Comparison of ENCODE assay signal across 12 cellular contexts in genomic region chr9:38311382-38312270, GRCh38.
DNase-seq lines count a peak whose midpoint lies in the region; ATAC-seq and TF ChIP-seq lines count a peak whose summit lies in the region.
"Had no signal": no experiment of that assay in that cellular context is flagged by ENCODE, and none has a peak within 500 bp of the region (broad histone marks: within the 10 kb centered on the region; RNA-seq: fewer than 3 reads in every experiment).

No MANE protein-coding gene starts in this region.

- no peaks in the 10 kb centered on the region for H3K27me3 ChIP-seq in BLaER1 treated with 17β-estradiol and CSF1 and Interleukin-3, amounts not matched to agents 10 nM and 100 nM
- H3K27me3 ChIP-seq in endodermal cell (ENCODE audit: control insufficient read depth, insufficient read depth, low read length, poor library complexity, severe bottlenecking) (peaks cover 5% of the 10 kb centered on the region), mesenchymal stem cell (ENCODE audit: control insufficient read depth in 1 of 2, insufficient read depth in 1 of 2, low read length in 2 of 2) (peaks cover 0 to 52% of the 10 kb centered on the region in 2 experiments)

- 80 to 81% methylated on average over 12 to 16 of the region's 16 CpGs for WGBS in endodermal cell (ENCODE audit: insufficient coverage in 1 of 2, insufficient read length in 1 of 2), 2 experiments
- 75% methylated on average over 16 of the region's 16 CpGs for WGBS in mesenchymal stem cell

- H3K4ac ChIP-seq in mesenchymal stem cell (ENCODE audit: low read depth in 1 of 2, low read length in 2 of 2): no peak overlapping the region

- H3K18ac ChIP-seq in mesenchymal stem cell (ENCODE audit: low read depth in 1 of 2, low read length in 2 of 2): no peak overlapping the region

- no peak overlapping the region for H3K14ac ChIP-seq in mesenchymal stem cell (ENCODE audit: low read length in 2 of 2)

- POLR2A ChIA-PET in activated CD8-positive, alpha-beta T cell treated with anti-CD3 and anti-CD28 coated beads for 36 hours (lab: Charles Lee): no interaction called here

- peak overlapping the region; percentile 69 to 92 (median 82) for H3K4me2 ChIP-seq in BLaER1 treated with 17β-estradiol and CSF1 and Interleukin-3, amounts not matched to agents 10 nM and 100 nM
- H3K4me2 ChIP-seq in mesenchymal stem cell (ENCODE audit: low read length, poor library complexity, severe bottlenecking): no peak overlapping the region

- H2AK5ac ChIP-seq in mesenchymal stem cell (ENCODE audit: low read length, severe bottlenecking): peak overlapping the region; percentile 29

- no peak overlapping the region for H2BK5ac ChIP-seq in mesenchymal stem cell (ENCODE audit: low read depth, low read length, poor library complexity, severe bottlenecking)

- H2BK120ac ChIP-seq in mesenchymal stem cell (ENCODE audit: low read depth, low read length): no peak overlapping the region

- peaks cover 13 to 32% (median 26%) of the 10 kb centered on the region in 10 experiments for H3K4me1 ChIP-seq in BLaER1 treated with 17β-estradiol and CSF1 and Interleukin-3, amounts not matched to agents 10 nM and 100 nM
- peaks cover 15% of the 10 kb centered on the region for H3K4me1 ChIP-seq in endodermal cell (ENCODE audit: control insufficient read depth, insufficient read depth, low read length)
- H3K4me1 ChIP-seq in mesenchymal stem cell (ENCODE audit: control insufficient read depth, insufficient read depth, low read depth, low read length): peaks cover 25% of the 10 kb centered on the region

- peaks cover 0 to 4% (median 0%) of the 10 kb centered on the region in 11 experiments; a peak in 1 of 22 replicates for H3K9me3 ChIP-seq in BLaER1 treated with 17β-estradiol and CSF1 and Interleukin-3, amounts not matched to agents 10 nM and 100 nM (replicated peaks in 1 of 11)
- H3K9me3 ChIP-seq in endodermal cell (ENCODE audit: control insufficient read depth, low read length) (no peaks in the 10 kb centered on the region), mesenchymal stem cell (ENCODE audit: control insufficient read depth, low read length) (no peaks in the 10 kb centered on the region)

- H4K8ac ChIP-seq in mesenchymal stem cell (ENCODE audit: low read length): no peak overlapping the region

- no peak overlapping the region for H2BK12ac ChIP-seq in mesenchymal stem cell (ENCODE audit: low read length in 2 of 2)

- H3K79me1 ChIP-seq in mesenchymal stem cell (replicated peaks; ENCODE audit: low read length, poor library complexity, severe bottlenecking): no peaks in the 10 kb centered on the region

- no peak overlapping the region for H3K4me3 Mint-ChIP-seq in endodermal cell
- no peak overlapping the region for H3K4me3 Mint-ChIP-seq in stimulated activated naive CD8-positive, alpha-beta T cell treated with anti-CD3 and anti-CD28 coated beads, Interleukin-15, amount 100 ng/mL, for 72 hours
- no peak overlapping the region for H3K4me3 Mint-ChIP-seq in activated CD8-positive, alpha-beta T cell treated with anti-CD3 and anti-CD28 coated beads for 36 hours
- H3K4me3 Mint-ChIP-seq: B cell; T-helper 2 cell treated with Interferon-gamma antibody and Interleukin-4, amounts not matched to agents 5 μg/mL and 100 μg/mL, for 36 hours had no signal

- no peak overlapping the region for H3K27ac Mint-ChIP-seq in endodermal cell
- no peak overlapping the region for H3K27ac Mint-ChIP-seq in stimulated activated naive CD8-positive, alpha-beta T cell treated with anti-CD3 and anti-CD28 coated beads, Interleukin-15, amount 100 ng/mL, for 72 hours
- H3K27ac Mint-ChIP-seq in activated CD8-positive, alpha-beta T cell treated with anti-CD3 and anti-CD28 coated beads for 36 hours: no peak overlapping the region
- H3K27ac Mint-ChIP-seq: B cell; T-helper 2 cell treated with Interferon-gamma antibody and Interleukin-4, amounts not matched to agents 5 μg/mL and 100 μg/mL, for 36 hours had no signal

- H4K91ac ChIP-seq in mesenchymal stem cell (ENCODE audit: low read length): no peak overlapping the region

- TF ChIP-seq CTCF in endodermal cell (conservative IDR thresholded peaks at IDR 0.05): no peak
- TF ChIP-seq CTCF in activated CD8-positive, alpha-beta T cell treated with anti-CD3 and anti-CD28 coated beads for 36 hours (IDR thresholded peaks at IDR 0.05): no peak

- peak; percentile 6 for DNase-seq in HK-2 (ENCODE audit: unreplicated experiment)
- DNase-seq in endodermal cell: peak; percentile 79
- no peak for DNase-seq in mesenchymal stem cell
- no peak for DNase-seq in stimulated activated naive CD8-positive, alpha-beta T cell treated with anti-CD3 and anti-CD28 coated beads, Interleukin-15, amount 100 ng/mL, for 72 hours
- DNase-seq in NCI-H1048 (lab: John Stamatoyannopoulos, UW): no peak
- DNase-seq in activated CD8-positive, alpha-beta T cell treated with anti-CD3 and anti-CD28 coated beads for 36 hours: no peak
- DNase-seq: NCI-H146 had no signal

- peaks cover 0 to 6% (median 0%) of the 10 kb centered on the region in 11 experiments; a peak in 1 of 22 replicates for H4K20me1 ChIP-seq in BLaER1 treated with 17β-estradiol and CSF1 and Interleukin-3, amounts not matched to agents 10 nM and 100 nM

- peak overlapping the region in 5 of 11 experiments; percentile 8 to 44 (median 15); a peak in 4 of 22 replicates for H3K27ac ChIP-seq in BLaER1 treated with 17β-estradiol and CSF1 and Interleukin-3, amounts not matched to agents 10 nM and 100 nM
- H3K27ac ChIP-seq in endodermal cell (ENCODE audit: low read depth, low read length): no peak overlapping the region
- H3K27ac ChIP-seq in mesenchymal stem cell (ENCODE audit: low read length, poor library complexity, severe bottlenecking): no peak overlapping the region

- H3K4me3 ChIP-seq in BLaER1 treated with 17β-estradiol and CSF1 and Interleukin-3, amounts not matched to agents 10 nM and 100 nM: no peak overlapping the region; a peak in 1 of 20 replicates
- H3K4me3 ChIP-seq in endodermal cell (ENCODE audit: low read length) (no peak overlapping the region), mesenchymal stem cell (ENCODE audit: insufficient read depth in 1 of 2, low read depth in 1 of 2, low read length in 2 of 2) (peak overlapping the region in 1 of 2 experiments; percentile 50)
- H3K4me3 ChIP-seq: skin epidermis had no signal

- H3K9ac ChIP-seq in BLaER1 treated with 17β-estradiol and CSF1 and Interleukin-3, amounts not matched to agents 10 nM and 100 nM: peak overlapping the region in 2 of 11 experiments; percentile 18 to 21; a peak in 2 of 22 replicates
- H3K9ac ChIP-seq in endodermal cell (ENCODE audit: extremely low read depth, low read length, poor library complexity, severe bottlenecking): no peak overlapping the region
- H3K9ac ChIP-seq in mesenchymal stem cell (ENCODE audit: low read length): peak overlapping the region; percentile 20

- H3K27me3 Mint-ChIP-seq in endodermal cell (ENCODE audit: insufficient read depth): peaks cover 35% of the 10 kb centered on the region
- peaks cover 32% of the 10 kb centered on the region for H3K27me3 Mint-ChIP-seq in stimulated activated naive CD8-positive, alpha-beta T cell treated with anti-CD3 and anti-CD28 coated beads, Interleukin-15, amount 100 ng/mL, for 72 hours
- H3K27me3 Mint-ChIP-seq in activated CD8-positive, alpha-beta T cell treated with anti-CD3 and anti-CD28 coated beads for 36 hours: peaks cover 10% of the 10 kb centered on the region

- ATAC-seq in stimulated activated naive CD8-positive, alpha-beta T cell treated with anti-CD3 and anti-CD28 coated beads, Interleukin-15, amount 100 ng/mL, for 72 hours: no peak
- ATAC-seq in activated CD8-positive, alpha-beta T cell treated with anti-CD3 and anti-CD28 coated beads for 36 hours: no peak
- ATAC-seq in GM19395 (IDR thresholded peaks at IDR 0.05; ENCODE audit: unreplicated experiment): no peak

- CTCF ChIA-PET in activated CD8-positive, alpha-beta T cell treated with anti-CD3 and anti-CD28 coated beads for 36 hours (lab: Charles Lee): interaction anchor here (1.1 kb wide), 1 partner anchor 224 kb away, joined by 3 read pairs; no protein-coding TSS in a partner anchor

- intact Hi-C loops in activated CD8-positive, alpha-beta T cell treated with anti-CD3 and anti-CD28 coated beads for 36 hours (cut with micrococcal nuclease): no loop called here

- H3K23ac ChIP-seq in mesenchymal stem cell (ENCODE audit: low read length in 2 of 2): no peak overlapping the region

- no peaks in the 10 kb centered on the region for H3K36me3 ChIP-seq in BLaER1 treated with 17β-estradiol and CSF1 and Interleukin-3, amounts not matched to agents 10 nM and 100 nM
- H3K36me3 ChIP-seq in endodermal cell (ENCODE audit: control insufficient read depth, insufficient read depth, low read length): no peaks in the 10 kb centered on the region
- no peaks in the 10 kb centered on the region for H3K36me3 ChIP-seq in mesenchymal stem cell (ENCODE audit: control insufficient read depth in 1 of 2, insufficient read depth in 2 of 2, low read depth in 1 of 2, low read length in 2 of 2)

- no peak overlapping the region for H2AFZ ChIP-seq in mesenchymal stem cell (ENCODE audit: low read depth, low read length)

- H2BK15ac ChIP-seq in mesenchymal stem cell (ENCODE audit: low read depth, poor library complexity, severe bottlenecking): no peak overlapping the region

- H3K9me3 Mint-ChIP-seq in endodermal cell: no peaks in the 10 kb centered on the region
- H3K9me3 Mint-ChIP-seq in stimulated activated naive CD8-positive, alpha-beta T cell treated with anti-CD3 and anti-CD28 coated beads, Interleukin-15, amount 100 ng/mL, for 72 hours: no peaks in the 10 kb centered on the region
- H3K9me3 Mint-ChIP-seq in activated CD8-positive, alpha-beta T cell treated with anti-CD3 and anti-CD28 coated beads for 36 hours: no peaks in the 10 kb centered on the region
- H3K9me3 Mint-ChIP-seq: T-helper 2 cell treated with Interferon-gamma antibody and Interleukin-4, amounts not matched to agents 5 μg/mL and 100 μg/mL, for 36 hours had no signal

- peaks cover 25% of the 10 kb centered on the region for H3K4me1 Mint-ChIP-seq in endodermal cell
- H3K4me1 Mint-ChIP-seq in stimulated activated naive CD8-positive, alpha-beta T cell treated with anti-CD3 and anti-CD28 coated beads, Interleukin-15, amount 100 ng/mL, for 72 hours: no peaks in the 10 kb centered on the region
- no peaks in the 10 kb centered on the region for H3K4me1 Mint-ChIP-seq in activated CD8-positive, alpha-beta T cell treated with anti-CD3 and anti-CD28 coated beads for 36 hours (ENCODE audit: low read depth)
- H3K4me1 Mint-ChIP-seq: B cell had no signal

- no peaks in the 10 kb centered on the region for H3K36me3 Mint-ChIP-seq in endodermal cell (ENCODE audit: low read depth)
- no peaks in the 10 kb centered on the region for H3K36me3 Mint-ChIP-seq in activated CD8-positive, alpha-beta T cell treated with anti-CD3 and anti-CD28 coated beads for 36 hours (ENCODE audit: low read depth)

Comparison
In these comparisons a context has a peak if more than half of its experiments do, and no peak if none do; other contexts are left out.
1. DNase-seq: peak in HK-2 (single experiment) and endodermal cell (single experiment); none in mesenchymal stem cell (single experiment), stimulated activated naive CD8-positive, alpha-beta T cell treated with anti-CD3 and anti-CD28 coated beads, Interleukin-15, amount 100 ng/mL, for 72 hours (0 of 2), NCI-H1048 (single experiment) and activated CD8-positive, alpha-beta T cell treated with anti-CD3 and anti-CD28 coated beads for 36 hours (single experiment).